1 cellular context compared by ENCODE assay signal in genomic region chr12:14854586-14855163, GRCh38.
TF ChIP-seq lines count a peak whose summit lies in the region.

No MANE protein-coding gene starts in this region.

TF ChIP-seq in GM12878, 131 proteins besides CTCF, POLR2A, EP300 and RAD21:
- TF ChIP-seq PAX5 (IDR thresholded peaks at IDR 0.05; ENCODE audit: borderline replicate concordance, low read depth, low read length) (peak; percentile 78), IKZF2 (IDR thresholded peaks at IDR 0.05) (0 out of 4 replicates have a peak, but pooled peaks of 1 of the 2 experiments have one; percentile 18), STAT1 (conservative IDR thresholded peaks at IDR 0.05) (no peak), ZZZ3 (IDR thresholded peaks at IDR 0.05; ENCODE audit: control insufficient read depth, insufficient read length, low read depth) (no peak), YY1 (IDR thresholded peaks at IDR 0.05; ENCODE audit: low read depth, low read length) (no peak)
